Comparison of ENCODE assay signal across 35 cellular contexts in the genomic region with DNA sequence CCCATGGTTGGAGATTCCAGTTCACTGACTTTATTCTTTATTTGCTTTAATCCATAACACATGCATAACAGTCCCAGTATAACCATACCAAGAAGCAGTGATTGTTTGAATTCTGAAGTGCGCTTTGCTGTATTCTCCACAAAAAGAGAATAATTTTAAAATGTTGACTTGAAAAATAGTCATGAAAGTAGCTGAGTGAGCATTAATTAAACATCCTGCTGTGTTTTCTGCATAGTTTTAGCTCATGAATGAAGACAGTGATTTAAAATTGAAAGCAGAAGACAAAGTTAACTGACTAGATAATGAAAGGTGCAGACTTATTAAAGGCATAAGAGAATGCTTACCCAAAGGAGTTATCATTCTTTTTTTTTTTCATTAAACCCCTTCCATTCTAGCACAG.
"Had no signal": no experiment of that assay in that cellular context is flagged by ENCODE, and none has a peak within 500 bp of the region (broad histone marks: within the 10 kb centered on the region; RNA-seq: fewer than 3 reads in every experiment).

No MANE protein-coding gene starts in this region.

- H3K4me3 ChIP-seq: MG63 had no signal

- H3K36me3 ChIP-seq: MG63 had no signal

- DNase-seq: Karpas-422, Kasumi-1, MG63, MM.1S, MV-4-11, NCI-H1048, NCI-H1092, NCI-H1092 treated with DMSO at 0.1 percent for 48 hours, NCI-H1105, NCI-H1105 treated with DMSO at 0.1 percent for 48 hours, NCI-H1417, NCI-H1417 treated with DMSO at 0.1 percent for 48 hours, NCI-H1436, NCI-H1436 treated with DMSO at 0.1 percent for 48 hours, NCI-H146, NCI-H1694, NCI-H1694 treated with DMSO at 0.1 percent for 48 hours, NCI-H187, NCI-H187 treated with DMSO at 0.1 percent for 48 hours, NCI-H1930, NCI-H2029, NCI-H2029 treated with DMSO at 0.1 percent for 48 hours, NCI-H2081, NCI-H2081 treated with DMSO at 0.1 percent for 48 hours, NCI-H2107, NCI-H2171, NCI-H2171 treated with DMSO at 0.1 percent for 48 hours, NCI-H2227 treated with DMSO at 0.1 percent for 48 hours, NCI-H226, NCI-H345, NCI-H446, NCI-H446 treated with DMSO at 0.1 percent for 48 hours, NCI-H510A, NCI-H510A treated with DMSO at 0.1 percent for 48 hours, NCI-H524 had no signal

- H3K27me3 ChIP-seq: MG63 had no signal

- H3K9me3 ChIP-seq: MG63 had no signal
